8 cellular contexts compared by ENCODE assay signal in the genomic region with DNA sequence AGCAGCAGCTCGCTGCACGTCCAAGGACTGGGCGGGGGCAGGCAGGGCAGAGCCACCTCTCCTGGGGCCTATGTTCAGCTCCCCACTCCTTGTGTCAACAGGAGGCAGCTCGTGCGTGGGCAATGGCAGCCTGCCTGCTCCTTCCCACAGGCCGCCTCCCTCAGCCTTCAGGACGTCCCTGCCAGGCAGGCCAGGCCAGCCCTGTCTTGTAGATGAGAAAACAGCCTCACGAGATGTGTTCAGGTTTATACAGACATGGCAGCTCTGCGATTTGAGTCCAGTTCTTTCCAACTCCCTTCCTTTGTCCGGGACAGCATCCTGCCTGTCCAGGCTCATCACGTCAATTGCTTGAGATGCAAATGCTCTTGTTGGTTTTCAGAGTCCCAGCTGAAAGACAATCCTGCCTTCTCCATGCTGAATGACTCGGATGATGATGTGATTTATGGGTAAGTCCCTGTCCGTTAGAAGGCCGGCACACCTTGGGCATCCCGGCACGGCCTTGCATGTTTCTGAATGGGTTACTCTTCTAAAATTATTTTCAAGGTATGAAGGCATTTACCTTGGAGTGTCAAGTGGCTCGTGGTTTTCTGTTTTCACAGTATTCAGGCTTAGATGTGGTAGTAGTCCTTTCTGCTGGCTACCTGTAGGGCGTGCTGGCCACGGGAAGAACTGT. TPM values are rescaled to one million over a fixed set of nuclear protein-coding genes. Genes with fewer than 3 reads are reported as not detected.
DNase-seq lines count a peak whose midpoint lies in the region; ATAC-seq, FAIRE-seq and TF ChIP-seq lines count a peak whose summit lies in the region.

No MANE protein-coding gene starts in this region.

- no peaks in the 10 kb centered on the region for H3K27me3 Mint-ChIP-seq in T-helper 2 cell treated with Interferon-gamma antibody and Interleukin-4, amounts not matched to agents 5 μg/mL and 100 μg/mL, for 36 hours (ENCODE audit: low read depth)
- H3K27me3 Mint-ChIP-seq in chondrocyte (ENCODE audit: low read depth): no peaks in the 10 kb centered on the region

- intact Hi-C loops in lower lobe of right lung (cut with DNase I) (no loop called here), thyroid gland (cut with DNase I) (no loop called here)

- TF ChIP-seq CTCF in chondrocyte (IDR thresholded peaks at IDR 0.05) (no peak), lower lobe of right lung (IDR thresholded peaks at IDR 0.05) (no peak), thyroid gland (IDR thresholded peaks at IDR 0.05) (no peak)

- H3K4me1 ChIP-seq in lower lobe of right lung: peaks cover 21% of the 10 kb centered on the region
- H3K4me1 ChIP-seq in thyroid gland: peaks cover 0 to 13% of the 10 kb centered on the region in 2 donors

- peaks cover 67% of the 10 kb centered on the region for H3K36me3 Mint-ChIP-seq in T-helper 2 cell treated with Interferon-gamma antibody and Interleukin-4, amounts not matched to agents 5 μg/mL and 100 μg/mL, for 36 hours (ENCODE audit: low read depth)
- H3K36me3 Mint-ChIP-seq in chondrocyte (ENCODE audit: low read depth): peaks cover 39% of the 10 kb centered on the region

- FAIRE-seq in HTR-8/SVneo (lab: Jason Lieb, UNC): no peak

- ATAC-seq in lower lobe of right lung (peak; percentile 42 to 47), HG02938 (IDR thresholded peaks at IDR 0.05; ENCODE audit: unreplicated experiment) (no peak), HG03460 (IDR thresholded peaks at IDR 0.05; ENCODE audit: unreplicated experiment) (no peak)

- H3K4me3 Mint-ChIP-seq in T-helper 2 cell treated with Interferon-gamma antibody and Interleukin-4, amounts not matched to agents 5 μg/mL and 100 μg/mL, for 36 hours: no peak overlapping the region
- no peak overlapping the region for H3K4me3 Mint-ChIP-seq in chondrocyte (ENCODE audit: unreplicated experiment)

- H3K27ac Mint-ChIP-seq in T-helper 2 cell treated with Interferon-gamma antibody and Interleukin-4, amounts not matched to agents 5 μg/mL and 100 μg/mL, for 36 hours: peak overlapping the region; percentile 49
- H3K27ac Mint-ChIP-seq in chondrocyte (ENCODE audit: unreplicated experiment): peak overlapping the region; percentile 79

- H3K27ac ChIP-seq in lower lobe of right lung: peak overlapping the region; percentile 61
- peak overlapping the region; percentile 30 to 61 (median 31) for H3K27ac ChIP-seq in thyroid gland

- H3K9me3 Mint-ChIP-seq in T-helper 2 cell treated with Interferon-gamma antibody and Interleukin-4, amounts not matched to agents 5 μg/mL and 100 μg/mL, for 36 hours: no peaks in the 10 kb centered on the region
- no peaks in the 10 kb centered on the region for H3K9me3 Mint-ChIP-seq in chondrocyte (ENCODE audit: low read depth)

- H3K9me3 ChIP-seq in lower lobe of right lung: no peaks in the 10 kb centered on the region
- H3K9me3 ChIP-seq in thyroid gland: no peaks in the 10 kb centered on the region

- H3K4me3 ChIP-seq in lower lobe of right lung (no peak overlapping the region), thyroid gland (replicated peaks in 1 of 3) (no peak overlapping the region)

- TF ChIP-seq POLR2A in thyroid gland (IDR thresholded peaks at IDR 0.05): no peak

- H3K36me3 ChIP-seq in lower lobe of right lung (peaks cover 90% of the 10 kb centered on the region), thyroid gland (peaks cover under 1 to 11% of the 10 kb centered on the region in 2 donors)

- H3K27me3 ChIP-seq in lower lobe of right lung (ENCODE audit: low read depth) (no peaks in the 10 kb centered on the region), thyroid gland (no peaks in the 10 kb centered on the region)

- 73 to 75% methylated on average over 19 of the region's 19 CpGs for WGBS in thyroid gland, 2 donors

- H3K4me1 Mint-ChIP-seq in T-helper 2 cell treated with Interferon-gamma antibody and Interleukin-4, amounts not matched to agents 5 μg/mL and 100 μg/mL, for 36 hours (ENCODE audit: low read depth): peaks cover 32% of the 10 kb centered on the region
- H3K4me1 Mint-ChIP-seq in chondrocyte (ENCODE audit: low read depth): peaks cover 23% of the 10 kb centered on the region

- DNase-seq in T-helper 2 cell treated with Interferon-gamma antibody and Interleukin-4, amounts not matched to agents 5 μg/mL and 100 μg/mL, for 36 hours (ENCODE audit: low spot score): no peak
- DNase-seq in T-helper 2 cell (no peak), chondrocyte (ENCODE audit: low spot score) (no peak), lower lobe of right lung (peak; percentile 63), thyroid gland (peak; percentile 61 to 70), HTR-8/SVneo (ENCODE audit: insufficient read length, low spot score) (no peak)

RNA-seq across cellular contexts. Expression of gene DYNLT1, which starts 13.5 kb away (rescaled TPM):
- total RNA-seq in chondrocyte: 153 to 171 TPM (median 170 TPM) in 3 replicates
- 101 TPM for total RNA-seq in lower lobe of right lung
- 100 to 1,000 TPM in 2 of 4 donors, 10 to 100 TPM in 2; 76.6 to 113 (median 93.4) TPM for total RNA-seq in thyroid gland

RNA-seq across cellular contexts. Expression of gene SYTL3, which starts 18.8 kb away (rescaled TPM):
- total RNA-seq in chondrocyte (0.58 to 1.6 TPM (median 1.4 TPM) in 3 replicates), lower lobe of right lung (13.9 TPM), thyroid gland (10 to 100 TPM; 16.9 to 33.0 (median 24.4) TPM)

Comparison
In these comparisons a context has a peak if more than half of its experiments do, and no peak if none do; other contexts are left out.
1. DNase-seq: peak in lower lobe of right lung (single experiment) and thyroid gland (2 of 2); none in T-helper 2 cell treated with Interferon-gamma antibody and Interleukin-4, amounts not matched to agents 5 μg/mL and 100 μg/mL, for 36 hours (single experiment), T-helper 2 cell (0 of 5), chondrocyte (single experiment) and HTR-8/SVneo (single experiment).
2. ATAC-seq: peak in lower lobe of right lung (2 of 2); none in HG02938 (single experiment) and HG03460 (single experiment).